In the genomic region with DNA sequence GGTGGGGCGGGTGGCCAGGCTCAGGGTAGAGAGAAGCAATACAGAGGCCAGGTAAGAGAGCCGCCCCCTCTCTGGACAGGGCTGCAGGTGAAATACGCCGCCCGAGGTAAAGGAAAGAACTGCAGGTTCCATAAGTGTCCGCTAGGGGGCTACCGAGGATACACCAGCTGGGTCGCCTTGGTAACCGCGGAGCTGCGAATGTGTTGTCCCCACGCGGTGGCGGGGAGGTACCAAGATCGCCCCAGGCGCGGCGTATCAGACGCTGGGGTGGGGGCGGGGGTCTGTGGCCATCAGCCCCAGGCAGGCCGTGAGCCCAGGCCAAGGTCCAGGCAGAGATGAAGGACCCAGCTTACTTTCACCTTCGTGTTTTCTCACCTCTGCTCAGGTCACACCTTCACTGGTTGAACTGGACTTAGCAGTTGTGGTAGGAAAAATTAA, we compare ENCODE assay signal across 8 cellular contexts. TPM values are rescaled to one million over a fixed set of nuclear protein-coding genes. Genes with fewer than 3 reads are reported as not detected.
A peak's percentile ranks its signal among the peaks of the same experiment; 100 is the strongest.
DNase-seq lines count a peak whose midpoint lies in the region; ATAC-seq, FAIRE-seq and TF ChIP-seq lines count a peak whose summit lies in the region.

No MANE protein-coding gene starts in this region.

- no peaks in the 10 kb centered on the region for H3K9me1 ChIP-seq in keratinocyte (ENCODE audit: control insufficient read depth, extremely low read depth, insufficient read depth, low read length)

- no peak overlapping the region for H3K4me3 ChIP-seq in bronchial epithelial cell (ENCODE audit: low read depth, low read length)
- peak overlapping the region in 1 of 3 experiments; percentile 21 for H3K4me3 ChIP-seq in keratinocyte (ENCODE audit: control insufficient read depth in 2 of 3, extremely low read depth in 1 of 3, insufficient read depth in 2 of 3, low read depth in 1 of 3, low read length in 3 of 3)

- ATAC-seq in HG03196 (IDR thresholded peaks at IDR 0.05; ENCODE audit: unreplicated experiment): peak; percentile 63

- H3K4me2 ChIP-seq in keratinocyte (ENCODE audit: control insufficient read depth, extremely low read depth, insufficient read depth, low read depth, low read length): peak overlapping the region; percentile 67

- no peak overlapping the region for H2AFZ ChIP-seq in keratinocyte (ENCODE audit: control insufficient read depth, low read length)

- dilution Hi-C loops in keratinocyte (cut with MboI; ENCODE audit: extremely low pct_ligation_motif_present, low sequenced_read_pairs): no loop called here

- no peaks in the 10 kb centered on the region for H3K9me3 ChIP-seq in keratinocyte (ENCODE audit: control insufficient read depth, low read depth, low read length)

- FAIRE-seq in GM18507 (lab: Jason Lieb, UNC) (peak; percentile 87), bronchial epithelial cell (lab: Jason Lieb, UNC) (no peak), keratinocyte (lab: Jason Lieb, UNC) (peak; percentile 34)

- no peak overlapping the region for H3K9ac ChIP-seq in keratinocyte (ENCODE audit: control insufficient read depth, extremely low read depth, insufficient read depth, low read length)

- no peaks in the 10 kb centered on the region for H3K79me2 ChIP-seq in keratinocyte (ENCODE audit: control insufficient read depth, insufficient read depth, low read length)

- peak; percentile 98 for DNase-seq in 8988T
- peak; percentile 97 for DNase-seq in GM18507 (ENCODE audit: extremely low spot score, insufficient read length, low read depth)
- peak; percentile 11 to 74 for DNase-seq in NCI-H446 (lab: John Stamatoyannopoulos, UW)
- DNase-seq in activated CD4-positive, CD25-positive, alpha-beta regulatory T cell (lab: John Stamatoyannopoulos, UW): peak; percentile 59 to 79 (median 76)
- DNase-seq in bronchial epithelial cell (ENCODE audit: low read depth): peak; percentile 67
- DNase-seq in keratinocyte (ENCODE audit: low read depth, low spot score): no peak
- DNase-seq in stimulated activated CD4-positive, alpha-beta T cell treated with anti-CD3 and anti-CD28 coated beads, Interleukin-1b, Interleukin-23, amount 100 ng/mL, for 1 hour (ENCODE audit: low read depth in 2 of 2): peak; percentile 62 to 66

- H3K27ac ChIP-seq in keratinocyte (ENCODE audit: control insufficient read depth, insufficient read depth, low read length): no peak overlapping the region

- peaks cover 6% of the 10 kb centered on the region for H3K4me1 ChIP-seq in keratinocyte (ENCODE audit: control insufficient read depth, extremely low read depth, insufficient read depth, low read length)

- H3K36me3 ChIP-seq in bronchial epithelial cell (ENCODE audit: control insufficient read depth, insufficient read depth, low read length) (no peaks in the 10 kb centered on the region), keratinocyte (ENCODE audit: control insufficient read depth in 2 of 2, extremely low read depth in 1 of 2, insufficient read depth in 2 of 2, low read length in 2 of 2) (no peaks in the 10 kb centered on the region)

- no peaks in the 10 kb centered on the region for H3K27me3 ChIP-seq in bronchial epithelial cell (ENCODE audit: control insufficient read depth, insufficient read depth, low read length)
- H3K27me3 ChIP-seq in keratinocyte (ENCODE audit: control insufficient read depth, extremely low read depth, insufficient read depth, low read length): no peaks in the 10 kb centered on the region

- TF ChIP-seq CTCF in bronchial epithelial cell (IDR thresholded peaks at IDR 0.05; ENCODE audit: insufficient read depth, low read length, severe bottlenecking) (peak; percentile 99), keratinocyte (optimal IDR thresholded peaks at IDR 0.05 in 1 of 3, IDR thresholded peaks at IDR 0.05 in 1 of 3, conservative IDR thresholded peaks at IDR 0.05 in 1 of 3; ENCODE audit: extremely low read depth in 1 of 3, insufficient read depth in 2 of 3, low read length in 3 of 3) (peak; percentile 96 to 100 (median 99))

- no peaks in the 10 kb centered on the region for H4K20me1 ChIP-seq in keratinocyte (ENCODE audit: control insufficient read depth, extremely low read depth, insufficient read depth, low read length)

RNA-seq across cellular contexts. Expression of gene ZFP90, which starts 18.4 kb away (rescaled TPM):
- 18.4 and 21.5 TPM in 2 replicates for total RNA-seq in bronchial epithelial cell
- polyA plus RNA-seq in keratinocyte: 11.3 to 16.9 TPM (median 15.3 TPM) in 3 replicates
- polyA plus RNA-seq in keratinocyte (2011; ENCODE audit: low read depth): 4.3 TPM
- 8.4 and 12.2 TPM in 2 replicates for polyA plus RNA-seq in keratinocyte (2011; cell fraction: cytosol; rRNA removed)
- 20.5 and 21.5 TPM in 2 replicates for polyA plus RNA-seq in keratinocyte (2011; cell fraction: nucleus; rRNA removed)
- 9.3 and 9.8 TPM in 2 replicates for polyA plus RNA-seq in keratinocyte (2012; ENCODE audit: low replicate concordance)
- polyA minus RNA-seq in keratinocyte: 6.6 to 16.5 TPM (median 16.4 TPM) in 3 replicates
- polyA minus RNA-seq in keratinocyte (2011; cell fraction: cytosol; rRNA and poly(A)+ RNA removed): 12.3 TPM
- polyA minus RNA-seq in keratinocyte (2011; cell fraction: nucleus; rRNA and poly(A)+ RNA removed): 9.5 and 15.7 TPM in 2 replicates
